ENCODE assay signal across 14 cellular contexts in genomic region chr3:71008350-71008923, GRCh38.
DNase-seq lines count a peak whose midpoint lies in the region; ATAC-seq and TF ChIP-seq lines count a peak whose summit lies in the region.
"Had no signal": no experiment of that assay in that cellular context is flagged by ENCODE, and none has a peak within 500 bp of the region (broad histone marks: within the 10 kb centered on the region; RNA-seq: fewer than 3 reads in every experiment).

No MANE protein-coding gene starts in this region.

- H3K36me3 ChIP-seq in mucosa of descending colon (ENCODE audit: low read depth) (no peaks in the 10 kb centered on the region), thoracic aorta (no peaks in the 10 kb centered on the region)
- H3K36me3 ChIP-seq: WERI-Rb-1 had no signal

- POLR2A ChIA-PET in activated naive CD8-positive, alpha-beta T cell treated with anti-CD3 and anti-CD28 coated beads, Interleukin-2, amount 10 ng/mL, durations not matched to agents 7 days and 5 days (lab: Charles Lee), result interaction anchor here (1.4 kb wide), 1 partner anchor 55 kb away, joined by 7 read pairs; no protein-coding TSS in a partner anchor

- peak overlapping the region; percentile 84 for H3K27ac Mint-ChIP-seq in activated T-cell treated with anti-CD3 and anti-CD28 coated beads, Interleukin-2, amount 50 U/mL, for 72 hours
- H3K27ac Mint-ChIP-seq in activated naive CD8-positive, alpha-beta T cell treated with anti-CD3 and anti-CD28 coated beads, Interleukin-2, amount 10 ng/mL, durations not matched to agents 7 days and 5 days, result peak overlapping the region; percentile 75

- intact Hi-C loops in mucosa of descending colon (cut with DNase I, micrococcal nuclease), result loop anchor here in 1 of 2 donors (10.0 kb wide), 1 partner anchor 56 kb away; no protein-coding TSS in a partner anchor

- no peaks in the 10 kb centered on the region for H3K9me3 Mint-ChIP-seq in activated T-cell treated with anti-CD3 and anti-CD28 coated beads, Interleukin-2, amount 50 U/mL, for 72 hours
- no peaks in the 10 kb centered on the region for H3K9me3 Mint-ChIP-seq in activated naive CD8-positive, alpha-beta T cell treated with anti-CD3 and anti-CD28 coated beads, Interleukin-2, amount 10 ng/mL, durations not matched to agents 7 days and 5 days

- H3K27ac ChIP-seq in thoracic aorta, result peak overlapping the region; percentile 44 to 67
- H3K27ac ChIP-seq: HL-60, WERI-Rb-1 had no signal

- H3K36me3 Mint-ChIP-seq in activated T-cell treated with anti-CD3 and anti-CD28 coated beads, Interleukin-2, amount 50 U/mL, for 72 hours (ENCODE audit: insufficient read depth in 2 of 2), result peaks cover 5 to 17% of the 10 kb centered on the region in 2 donors
- peaks cover 16% of the 10 kb centered on the region for H3K36me3 Mint-ChIP-seq in activated naive CD8-positive, alpha-beta T cell treated with anti-CD3 and anti-CD28 coated beads, Interleukin-2, amount 10 ng/mL, durations not matched to agents 7 days and 5 days

- H3K9me3 ChIP-seq in mucosa of descending colon (no peaks in the 10 kb centered on the region), thoracic aorta (no peaks in the 10 kb centered on the region)

- DNase-seq in activated T-cell treated with anti-CD3 and anti-CD28 coated beads, Interleukin-2, amount 50 U/mL, for 72 hours, result no peak
- DNase-seq in activated T-cell treated with anti-CD3 and anti-CD28 coated beads, Interleukin-2, amount 50 U/mL, for 48 hours, result no peak
- DNase-seq in activated naive CD8-positive, alpha-beta T cell treated with anti-CD3 and anti-CD28 coated beads, Interleukin-2, amount 10 ng/mL, durations not matched to agents 7 days and 5 days, result no peak
- DNase-seq in mucosa of descending colon, result no peak
- DNase-seq in thoracic aorta (ENCODE audit: low spot score), result no peak
- DNase-seq in HUDEP-2 (lab: John Stamatoyannopoulos, UW; ENCODE audit: unreplicated experiment in 76 of 76), result no peak
- DNase-seq: amygdala, NCI-H146, WERI-Rb-1 had no signal

- H3K4me3 ChIP-seq in mucosa of descending colon, result no peak overlapping the region
- H3K4me3 ChIP-seq in thoracic aorta, result no peak overlapping the region
- H3K4me3 ChIP-seq: smooth muscle cell had no signal

- no peaks in the 10 kb centered on the region for H3K27me3 Mint-ChIP-seq in activated T-cell treated with anti-CD3 and anti-CD28 coated beads, Interleukin-2, amount 50 U/mL, for 72 hours (ENCODE audit: low read depth)
- no peaks in the 10 kb centered on the region for H3K27me3 Mint-ChIP-seq in activated naive CD8-positive, alpha-beta T cell treated with anti-CD3 and anti-CD28 coated beads, Interleukin-2, amount 10 ng/mL, durations not matched to agents 7 days and 5 days

- H3K27me3 ChIP-seq in thoracic aorta (replicated peaks; ENCODE audit: insufficient read depth), result no peaks in the 10 kb centered on the region

- no peak for ATAC-seq in activated T-cell treated with anti-CD3 and anti-CD28 coated beads, Interleukin-2, amount 50 U/mL, for 72 hours (replicated peaks in 1 of 2)
- no peak for ATAC-seq in activated naive CD8-positive, alpha-beta T cell treated with anti-CD3 and anti-CD28 coated beads, Interleukin-2, amount 10 ng/mL, durations not matched to agents 7 days and 5 days (ENCODE audit: low read depth)
- ATAC-seq in mucosa of descending colon (peak; percentile 14), thoracic aorta (ENCODE audit: insufficient number of reproducible peaks, low FRiP score, low read depth) (no peak), HG03520 (IDR thresholded peaks at IDR 0.05; ENCODE audit: unreplicated experiment) (no peak), HG02588 (IDR thresholded peaks at IDR 0.05; ENCODE audit: unreplicated experiment) (no peak)
- ATAC-seq: Panc1 had no signal

- H3K4me3 Mint-ChIP-seq in activated T-cell treated with anti-CD3 and anti-CD28 coated beads, Interleukin-2, amount 50 U/mL, for 72 hours, result peak overlapping the region; percentile 39 to 53
- peak overlapping the region; percentile 37 for H3K4me3 Mint-ChIP-seq in activated naive CD8-positive, alpha-beta T cell treated with anti-CD3 and anti-CD28 coated beads, Interleukin-2, amount 10 ng/mL, durations not matched to agents 7 days and 5 days

- TF ChIP-seq CTCF in mucosa of descending colon (IDR thresholded peaks at IDR 0.05) (no peak), thoracic aorta (IDR thresholded peaks at IDR 0.05) (no peak)

- H3K4me1 ChIP-seq in mucosa of descending colon (ENCODE audit: low read depth), result peaks cover 26% of the 10 kb centered on the region
- peaks cover 53 to 87% of the 10 kb centered on the region in 2 donors for H3K4me1 ChIP-seq in thoracic aorta (ENCODE audit: control insufficient read depth in 1 of 2, low read depth in 2 of 2)

- H3K4me1 Mint-ChIP-seq in activated T-cell treated with anti-CD3 and anti-CD28 coated beads, Interleukin-2, amount 50 U/mL, for 72 hours (ENCODE audit: low read depth), result peaks cover 71% of the 10 kb centered on the region
- H3K4me1 Mint-ChIP-seq in activated naive CD8-positive, alpha-beta T cell treated with anti-CD3 and anti-CD28 coated beads, Interleukin-2, amount 10 ng/mL, durations not matched to agents 7 days and 5 days, result peaks cover 53% of the 10 kb centered on the region
